ENCODE assay signal across 8 cellular contexts in genomic region chr19:55113570-55114039, GRCh38. TPM values are rescaled to one million over a fixed set of nuclear protein-coding genes. Genes with fewer than 3 reads are reported as not detected.
DNase-seq lines count a peak whose midpoint lies in the region; ATAC-seq, FAIRE-seq and TF ChIP-seq lines count a peak whose summit lies in the region.

No MANE protein-coding gene starts in this region.

- H3K36me3 Mint-ChIP-seq in osteocyte (ENCODE audit: unreplicated experiment), result peaks cover 14% of the 10 kb centered on the region

- FAIRE-seq in frontal cortex (lab: Jason Lieb, UNC), result no peak

- no peak for ATAC-seq in GM21576 (IDR thresholded peaks at IDR 0.05; ENCODE audit: unreplicated experiment)
- no peak for ATAC-seq in GM18861 (IDR thresholded peaks at IDR 0.05; ENCODE audit: unreplicated experiment)

- peak overlapping the region; percentile 95 for H3K27ac Mint-ChIP-seq in osteocyte (ENCODE audit: unreplicated experiment)

- DNase-seq in D341Med (ENCODE audit: low spot score), result peak; percentile 44
- DNase-seq in SK-MEL-5 (ENCODE audit: low read depth, low spot score), result peak; percentile 18
- peak; percentile 60 to 85 for DNase-seq in frontal cortex (ENCODE audit: low spot score in 2 of 2)
- DNase-seq in osteocyte (ENCODE audit: extremely low spot score, unreplicated experiment), result peak; percentile 96
- no peak for DNase-seq in effector CD8-positive, alpha-beta T cell (lab: John Stamatoyannopoulos, UW)
- DNase-seq in NCI-H774 (lab: John Stamatoyannopoulos, UW), result no peak

- H3K4me3 Mint-ChIP-seq in osteocyte (ENCODE audit: unreplicated experiment), result peak overlapping the region; percentile 51

- in situ Hi-C loops in SK-MEL-5 (cut with HindIII; ENCODE audit: low pct_unique_long_range_greater_than_20kb, low sequenced_read_pairs), result no loop called here

- TF ChIP-seq CTCF in osteocyte (IDR thresholded peaks at IDR 0.05), result no peak

- no peaks in the 10 kb centered on the region for H3K27me3 Mint-ChIP-seq in osteocyte (ENCODE audit: unreplicated experiment)

- no peaks in the 10 kb centered on the region for H3K9me3 Mint-ChIP-seq in osteocyte (ENCODE audit: unreplicated experiment)

- H3K4me1 Mint-ChIP-seq in osteocyte (ENCODE audit: unreplicated experiment), result peaks cover 48% of the 10 kb centered on the region

RNA-seq across cellular contexts. Expression of gene PPP1R12C, which starts 3.8 kb away (rescaled TPM):
- 30.0 and 35.1 TPM in 2 replicates for total RNA-seq in SK-MEL-5 (2014; rRNA removed; shearing (Covaris generic))
- polyA plus RNA-seq in SK-MEL-5 (2015; cell fraction: cytosol; rRNA removed), result 45.1 and 58.9 TPM in 2 replicates
- 361 and 441 TPM in 2 replicates for polyA plus RNA-seq in SK-MEL-5 (2015; cell fraction: nucleus; rRNA removed)
- total RNA-seq in frontal cortex (16.7 TPM), osteocyte (123 and 135 TPM in 2 replicates)

RNA-seq across cellular contexts. Expression of gene TNNT1, which starts 35.4 kb away (rescaled TPM):
- total RNA-seq in SK-MEL-5 (2014; rRNA removed; shearing (Covaris generic)), result 53.1 and 53.4 TPM in 2 replicates
- polyA plus RNA-seq in SK-MEL-5 (2015; cell fraction: cytosol; rRNA removed), result 22.3 and 28.6 TPM in 2 replicates
- 8.2 and 10.2 TPM in 2 replicates for polyA plus RNA-seq in SK-MEL-5 (2015; cell fraction: nucleus; rRNA removed)
- total RNA-seq in frontal cortex (2.4 TPM), osteocyte (not detected in 2 replicates)

RNA-seq across cellular contexts. Expression of gene EPS8L1, which starts 37.9 kb away (rescaled TPM):
- total RNA-seq in SK-MEL-5 (2014; rRNA removed; shearing (Covaris generic)), result 8.1 and 8.7 TPM in 2 replicates
- 5.6 and 9.7 TPM in 2 replicates for polyA plus RNA-seq in SK-MEL-5 (2015; cell fraction: cytosol; rRNA removed)
- polyA plus RNA-seq in SK-MEL-5 (2015; cell fraction: nucleus; rRNA removed), result 11.6 and 14.7 TPM in 2 replicates
- total RNA-seq in frontal cortex (2.9 TPM), osteocyte (4.5 and 7.0 TPM in 2 replicates)

RNA-seq across cellular contexts. Expression of gene TNNI3, which starts 43.9 kb away (rescaled TPM):
- total RNA-seq in SK-MEL-5 (2014; rRNA removed; shearing (Covaris generic)), result 1.6 and 2.3 TPM in 2 replicates
- 1.6 and 5.0 TPM in 2 replicates for polyA plus RNA-seq in SK-MEL-5 (2015; cell fraction: cytosol; rRNA removed)
- 1.9 TPM in 1 of 2 replicates, not detected in the other for polyA plus RNA-seq in SK-MEL-5 (2015; cell fraction: nucleus; rRNA removed)
- total RNA-seq in frontal cortex (0.41 TPM), osteocyte (0.57 TPM in 1 of 2 replicates, not detected in the other)

RNA-seq across cellular contexts. Expression of gene RDH13, which starts 50.7 kb away (rescaled TPM):
- 18.1 and 20.7 TPM in 2 replicates for total RNA-seq in SK-MEL-5 (2014; rRNA removed; shearing (Covaris generic))
- polyA plus RNA-seq in SK-MEL-5 (2015; cell fraction: cytosol; rRNA removed), result 18.2 and 24.7 TPM in 2 replicates
- 44.7 and 49.7 TPM in 2 replicates for polyA plus RNA-seq in SK-MEL-5 (2015; cell fraction: nucleus; rRNA removed)
- total RNA-seq in frontal cortex (14.3 TPM), osteocyte (13.0 and 15.1 TPM in 2 replicates)

Comparison
In these comparisons a context has a peak if more than half of its experiments do, and no peak if none do; other contexts are left out.
1. DNase-seq: peak in D341Med (single experiment), SK-MEL-5 (single experiment), frontal cortex (2 of 2) and osteocyte (single experiment); none in effector CD8-positive, alpha-beta T cell (single experiment) and NCI-H774 (single experiment).
2. RNA of gene TNNT1, which starts 35.4 kb away (total RNA-seq): 53.1 to 53.4 TPM in SK-MEL-5; 2.4 TPM in frontal cortex (single experiment) and not detected in osteocyte; every median in the first group is over 10 times any median in the second.